11 cellular contexts compared by ENCODE assay signal in genomic region chr16:25155553-25156460, GRCh38. TPM values are rescaled to one million over a fixed set of nuclear protein-coding genes. Genes with fewer than 3 reads are reported as not detected.
A peak's percentile ranks its signal among the peaks of the same experiment; 100 is the strongest.
DNase-seq lines count a peak whose midpoint lies in the region; ATAC-seq lines count a peak whose summit lies in the region.
"Had no signal": no experiment of that assay in that cellular context is flagged by ENCODE, and none has a peak within 500 bp of the region (broad histone marks: within the 10 kb centered on the region; RNA-seq: fewer than 3 reads in every experiment).

No MANE protein-coding gene starts in this region.

- peak; percentile 94 to 96 for ATAC-seq in activated CD4-positive, CD25-positive, alpha-beta regulatory T cell treated with anti-CD3 and anti-CD28 coated beads, Interleukin-2, amount 50 U/mL, for 24 hours
- ATAC-seq in HG02798 (IDR thresholded peaks at IDR 0.05; ENCODE audit: poor library complexity, unreplicated experiment): no peak

- no peak overlapping the region for H3K27ac ChIP-seq in epithelial cell of prostate

- DNase-seq in activated CD4-positive, CD25-positive, alpha-beta regulatory T cell treated with anti-CD3 and anti-CD28 coated beads, Interleukin-2, amount 50 U/mL, for 72 hours: no peak
- peak; percentile 24 to 25 for DNase-seq in activated CD4-positive, alpha-beta T cell treated with anti-CD3 and anti-CD28 coated beads, Interleukin-2, amount 50 U/mL, for 48 hours
- peak; percentile 8 for DNase-seq in epithelial cell of prostate (ENCODE audit: low read depth, low spot score)
- DNase-seq in stimulated activated CD8-positive, alpha-beta memory T cell treated with anti-CD3 and anti-CD28 coated beads, Interleukin-15, amount 100 ng/mL, for 48 hours (ENCODE audit: low read depth in 2 of 2): peak; percentile 21 to 37
- DNase-seq in NCI-H446 (lab: John Stamatoyannopoulos, UW): no peak
- no peak for DNase-seq in SK-N-DZ (ENCODE audit: low spot score)
- DNase-seq: 8988T, NCI-H2081, RPMI8226 had no signal

RNA-seq across cellular contexts. Expression of gene LCMT1, which starts 44.3 kb away (rescaled TPM):
- polyA plus RNA-seq in SK-N-DZ (2014; cell fraction: cytosol; rRNA removed): 52.6 and 53.8 TPM in 2 replicates
- 41.6 and 45.1 TPM in 2 replicates for polyA plus RNA-seq in SK-N-DZ (2014; cell fraction: nucleus; rRNA removed)

Comparison
In these comparisons a context has a peak if more than half of its experiments do, and no peak if none do; other contexts are left out.
1. DNase-seq: peak in activated CD4-positive, alpha-beta T cell treated with anti-CD3 and anti-CD28 coated beads, Interleukin-2, amount 50 U/mL, for 48 hours (2 of 2), epithelial cell of prostate (single experiment) and stimulated activated CD8-positive, alpha-beta memory T cell treated with anti-CD3 and anti-CD28 coated beads, Interleukin-15, amount 100 ng/mL, for 48 hours (2 of 2); none in activated CD4-positive, CD25-positive, alpha-beta regulatory T cell treated with anti-CD3 and anti-CD28 coated beads, Interleukin-2, amount 50 U/mL, for 72 hours (single experiment), NCI-H446 (0 of 2) and SK-N-DZ (single experiment).